In genomic region chr1:231564373-231564772, GRCh38 we compare ENCODE assay signal across 36 cellular contexts.
"Had no signal": no experiment of that assay in that cellular context is flagged by ENCODE, and none has a peak within 500 bp of the region (broad histone marks: within the 10 kb centered on the region; RNA-seq: fewer than 3 reads in every experiment).

No MANE protein-coding gene starts in this region.

- H3K27me3 Mint-ChIP-seq: activated B cell treated with CpG ODN at 0.5 μM for 24 hours; activated CD4-positive, alpha-beta memory T cell treated with anti-CD3 and anti-CD28 coated beads for 36 hours; activated CD4-positive, alpha-beta T cell treated with anti-CD3 and anti-CD28 coated beads, Interleukin-2, amount 10 ng/mL, durations not matched to agents 7 days and 5 days; activated CD8-positive, alpha-beta T cell treated with anti-CD3 and anti-CD28 coated beads for 36 hours; activated naive CD8-positive, alpha-beta T cell treated with anti-CD3 and anti-CD28 coated beads for 36 hours; activated T-helper 17 cell treated with anti-CD3 and anti-CD28 coated beads, Interleukin-2, amount 50 U/mL, for 72 hours had no signal

- FAIRE-seq: astrocyte, bronchial epithelial cell, colon had no signal

- H3K27ac ChIP-seq: adrenal gland, body of pancreas, cardiac muscle cell, VCaP had no signal

- H3K9me3 ChIP-seq: adrenal gland, body of pancreas had no signal

- DNase-seq: activated B cell treated with CpG ODN at 0.5 μM for 24 hours; activated CD4-positive, alpha-beta memory T cell treated with anti-CD3 and anti-CD28 coated beads for 36 hours; activated CD4-positive, alpha-beta T cell treated with anti-CD3 and anti-CD28 coated beads for 4 hours; activated CD4-positive, alpha-beta T cell treated with anti-CD3 and anti-CD28 coated beads, Interleukin-2, amount 10 ng/mL, durations not matched to agents 7 days and 5 days; activated CD4-positive, alpha-beta T cell treated with anti-CD3 and anti-CD28 coated beads, Interleukin-2, amount 50 U/mL, for 4 hours; activated CD4-positive, CD25-positive, alpha-beta regulatory T cell treated with anti-CD3 and anti-CD28 coated beads, Interleukin-2, amount 50 U/mL, for 72 hours; activated CD8-positive, alpha-beta memory T cell treated with anti-CD3 and anti-CD28 coated beads, Interleukin-2, amount 50 U/mL, for 4 hours; activated CD8-positive, alpha-beta T cell treated with anti-CD3 and anti-CD28 coated beads for 36 hours; activated effector memory CD4-positive, alpha-beta T cell treated with anti-CD3 and anti-CD28 coated beads, Interleukin-2, amount 50 U/mL, for 16 hours; activated gamma-delta T cell treated with Interleukin-2 at 50 U/mL for 16 hours; activated naive CD4-positive, alpha-beta T cell; activated naive CD4-positive, alpha-beta T cell treated with anti-CD3 and anti-CD28 coated beads for 36 hours; activated naive CD4-positive, alpha-beta T cell treated with anti-CD3 and anti-CD28 coated beads, Interleukin-2, amount 50 U/mL, for 16 hours; activated naive CD8-positive, alpha-beta T cell treated with anti-CD3 and anti-CD28 coated beads for 36 hours; activated T-cell treated with anti-CD3 and anti-CD28 coated beads for 4 hours; activated T-cell treated with anti-CD3 and anti-CD28 coated beads, Interleukin-2, amount 50 U/mL, for 1 hour; activated T-cell treated with anti-CD3 and anti-CD28 coated beads, Interleukin-2, amount 50 U/mL, for 4 hours; activated T-cell treated with anti-CD3 and anti-CD28 coated beads, Interleukin-2, amount 50 U/mL, for 72 hours; adrenal gland; amniotic stem cell; aorta; body of pancreas; caudate nucleus; T-helper 1 cell; T-helper 2 cell; T-helper 9 cell had no signal

- H3K27ac Mint-ChIP-seq: activated B cell treated with CpG ODN at 0.5 μM for 24 hours; activated CD4-positive, alpha-beta memory T cell treated with anti-CD3 and anti-CD28 coated beads for 36 hours; activated CD4-positive, alpha-beta T cell treated with anti-CD3 and anti-CD28 coated beads, Interleukin-2, amount 10 ng/mL, durations not matched to agents 7 days and 5 days; activated CD8-positive, alpha-beta T cell treated with anti-CD3 and anti-CD28 coated beads for 36 hours; activated naive CD4-positive, alpha-beta T cell treated with anti-CD3 and anti-CD28 coated beads for 36 hours; activated naive CD4-positive, alpha-beta T cell treated with anti-CD3 and anti-CD28 coated beads, Interleukin-2, amount 50 U/mL, for 72 hours; activated naive CD8-positive, alpha-beta T cell treated with anti-CD3 and anti-CD28 coated beads for 36 hours; activated T-helper 1 cell treated with anti-CD3 and anti-CD28 coated beads, Interleukin-12 subunit alpha, Interleukin-12 subunit beta, Interleukin-2, Interleukin-4 antibody, amounts not matched to agents 30 ng/mL and 10 ng/mL and 1 ng/mL, durations not matched to agents 14 hours and 24 hours and 36 hours; activated T-helper 17 cell treated with anti-CD3 and anti-CD28 coated beads, Interleukin-2, amount 50 U/mL, for 72 hours; T-helper 1 cell treated with Interleukin-12 subunit alpha and Interleukin-12 subunit beta and Interleukin-4 antibody, amounts not matched to agents 30 μg/mL and 1 μg/mL, for 36 hours; T-helper 2 cell treated with Interferon-gamma antibody and Interleukin-4, amounts not matched to agents 5 μg/mL and 100 μg/mL, for 36 hours had no signal

- H3K4me1 Mint-ChIP-seq: activated B cell treated with CpG ODN at 0.5 μM for 24 hours; activated CD4-positive, alpha-beta T cell treated with anti-CD3 and anti-CD28 coated beads, Interleukin-2, amount 10 ng/mL, durations not matched to agents 7 days and 5 days had no signal

- H3K9me3 Mint-ChIP-seq: activated B cell treated with CpG ODN at 0.5 μM for 24 hours; activated CD4-positive, alpha-beta T cell treated with anti-CD3 and anti-CD28 coated beads, Interleukin-2, amount 10 ng/mL, durations not matched to agents 7 days and 5 days; activated CD8-positive, alpha-beta T cell treated with anti-CD3 and anti-CD28 coated beads for 36 hours; activated naive CD4-positive, alpha-beta T cell treated with anti-CD3 and anti-CD28 coated beads for 36 hours; activated naive CD4-positive, alpha-beta T cell treated with anti-CD3 and anti-CD28 coated beads, Interleukin-2, amount 50 U/mL, for 72 hours; activated T-cell treated with anti-CD3 and anti-CD28 coated beads, Interleukin-2, amount 50 U/mL, for 72 hours; activated T-helper 1 cell treated with anti-CD3 and anti-CD28 coated beads, Interleukin-12 subunit alpha, Interleukin-12 subunit beta, Interleukin-2, Interleukin-4 antibody, amounts not matched to agents 30 ng/mL and 10 ng/mL and 1 ng/mL, durations not matched to agents 14 hours and 24 hours and 36 hours; activated T-helper 17 cell treated with anti-CD3 and anti-CD28 coated beads, Interleukin-2, amount 50 U/mL, for 72 hours; T-helper 1 cell treated with Interleukin-12 subunit alpha and Interleukin-12 subunit beta and Interleukin-4 antibody, amounts not matched to agents 30 μg/mL and 1 μg/mL, for 36 hours; T-helper 2 cell treated with Interferon-gamma antibody and Interleukin-4, amounts not matched to agents 5 μg/mL and 100 μg/mL, for 36 hours had no signal

- ATAC-seq: activated CD8-positive, alpha-beta T cell treated with anti-CD3 and anti-CD28 coated beads for 36 hours; activated naive CD4-positive, alpha-beta T cell treated with anti-CD3 and anti-CD28 coated beads, Interleukin-2, amount 50 U/mL, for 72 hours; activated T-cell treated with anti-CD3 and anti-CD28 coated beads, Interleukin-2, amount 50 U/mL, for 4 hours; activated T-cell treated with anti-CD3 and anti-CD28 coated beads, Interleukin-2, amount 50 U/mL, for 72 hours; activated T-helper 17 cell treated with anti-CD3 and anti-CD28 coated beads, Interleukin-2, amount 50 U/mL, for 72 hours; body of pancreas had no signal

- H3K4me3 ChIP-seq: adrenal gland, body of pancreas, cardiac muscle cell had no signal

- H3K4me1 ChIP-seq: adrenal gland, body of pancreas had no signal

- H3K4me3 Mint-ChIP-seq: activated B cell treated with CpG ODN at 0.5 μM for 24 hours; activated CD4-positive, alpha-beta memory T cell treated with anti-CD3 and anti-CD28 coated beads for 36 hours; activated CD4-positive, alpha-beta T cell treated with anti-CD3 and anti-CD28 coated beads, Interleukin-2, amount 10 ng/mL, durations not matched to agents 7 days and 5 days; activated CD8-positive, alpha-beta T cell treated with anti-CD3 and anti-CD28 coated beads for 36 hours; activated naive CD4-positive, alpha-beta T cell treated with anti-CD3 and anti-CD28 coated beads for 36 hours; activated naive CD8-positive, alpha-beta T cell treated with anti-CD3 and anti-CD28 coated beads for 36 hours; activated T-cell treated with anti-CD3 and anti-CD28 coated beads, Interleukin-2, amount 50 U/mL, for 4 hours; activated T-cell treated with anti-CD3 and anti-CD28 coated beads, Interleukin-2, amount 50 U/mL, for 72 hours; activated T-helper 1 cell treated with anti-CD3 and anti-CD28 coated beads, Interleukin-12 subunit alpha, Interleukin-12 subunit beta, Interleukin-2, Interleukin-4 antibody, amounts not matched to agents 30 ng/mL and 10 ng/mL and 1 ng/mL, durations not matched to agents 14 hours and 24 hours and 36 hours; activated T-helper 17 cell treated with anti-CD3 and anti-CD28 coated beads, Interleukin-2, amount 50 U/mL, for 72 hours; T-helper 1 cell treated with Interleukin-12 subunit alpha and Interleukin-12 subunit beta and Interleukin-4 antibody, amounts not matched to agents 30 μg/mL and 1 μg/mL, for 36 hours; T-helper 2 cell treated with Interferon-gamma antibody and Interleukin-4, amounts not matched to agents 5 μg/mL and 100 μg/mL, for 36 hours had no signal

- H3K27me3 ChIP-seq: adrenal gland, body of pancreas, cardiac muscle cell had no signal
